ENCODE assay signal across 8 cellular contexts in genomic region chr16:55711959-55712876, GRCh38. TPM values are rescaled to one million over a fixed set of nuclear protein-coding genes. Genes with fewer than 3 reads are reported as not detected.
DNase-seq lines count a peak whose midpoint lies in the region; ATAC-seq and TF ChIP-seq lines count a peak whose summit lies in the region.

No MANE protein-coding gene starts in this region.

- DNase-seq in COR-L47 (lab: John Stamatoyannopoulos, UW) (peak; percentile 61), MG63 (peak; percentile 55), SW480 (ENCODE audit: low spot score) (peak; percentile 70), adipocyte (ENCODE audit: low read depth) (peak; percentile 80), right cardiac atrium (peak; percentile 65 to 88 (median 76)), skeletal muscle cell (ENCODE audit: low read depth) (peak; percentile 4)

- H3K4me1 ChIP-seq in adipocyte (ENCODE audit: control insufficient read depth, insufficient read depth, low read length), result no peaks in the 10 kb centered on the region
- no peaks in the 10 kb centered on the region for H3K4me1 ChIP-seq in right cardiac atrium (ENCODE audit: control insufficient read depth, insufficient read depth, low read length)

- H3K27ac ChIP-seq in right cardiac atrium (ENCODE audit: low read length), result no peak overlapping the region

- no peaks in the 10 kb centered on the region for H3K9me3 ChIP-seq in MG63
- no peaks in the 10 kb centered on the region for H3K9me3 ChIP-seq in adipocyte (ENCODE audit: control insufficient read depth, low read length)
- H3K9me3 ChIP-seq in right cardiac atrium (ENCODE audit: control insufficient read depth, low read length), result no peaks in the 10 kb centered on the region

- no peak overlapping the region for H3K4me3 ChIP-seq in MG63
- H3K4me3 ChIP-seq in adipocyte (ENCODE audit: low read length), result no peak overlapping the region
- no peak overlapping the region for H3K4me3 ChIP-seq in right cardiac atrium (ENCODE audit: low read length)
- no peak overlapping the region for H3K4me3 ChIP-seq in skeletal muscle cell (ENCODE audit: low read depth, low read length)

- TF ChIP-seq POLR2A in GM18505 (IDR thresholded peaks at IDR 0.05; ENCODE audit: borderline replicate concordance, extremely low read depth, insufficient read depth, insufficient read length), result no peak

- H3K9ac ChIP-seq in adipocyte (ENCODE audit: low read length), result no peak overlapping the region

- ATAC-seq in GM21381 (IDR thresholded peaks at IDR 0.05; ENCODE audit: unreplicated experiment) (peak; percentile 70), right cardiac atrium (peak; percentile 73 to 75), GM18505 (IDR thresholded peaks at IDR 0.05; ENCODE audit: unreplicated experiment) (no peak)

- H3K36me3 ChIP-seq in MG63 (no peaks in the 10 kb centered on the region), adipocyte (ENCODE audit: control insufficient read depth, insufficient read depth, low read length, severe bottlenecking) (no peaks in the 10 kb centered on the region)

- H3K27me3 ChIP-seq in MG63, result peaks cover 29% of the 10 kb centered on the region
- peaks cover 49% of the 10 kb centered on the region for H3K27me3 ChIP-seq in adipocyte (replicated peaks; ENCODE audit: control insufficient read depth, insufficient read depth, low read length)
- no peaks in the 10 kb centered on the region for H3K27me3 ChIP-seq in right cardiac atrium (ENCODE audit: control insufficient read depth, insufficient read depth)

- 21% methylated on average over 10 of the region's 10 CpGs for WGBS in right cardiac atrium

- intact Hi-C loops in right cardiac atrium (cut with DNase I), result loop anchor here (1.0 to 2.0 kb wide), 3 partner anchors 130 to 133 kb away; no protein-coding TSS in a partner anchor

RNA-seq across cellular contexts. Expression of gene SLC6A2, which starts 56.4 kb away (rescaled TPM):
- total RNA-seq in MG63 (2014; rRNA removed; shearing (Covaris generic); ENCODE audit: low replicate concordance), result not detected in 2 replicates
- total RNA-seq in right cardiac atrium, result not detected
- polyA plus RNA-seq in right cardiac atrium, result not detected

Comparison
In these comparisons a context has a peak if more than half of its experiments do, and no peak if none do; other contexts are left out.
1. DNase-seq: peak in every context shown above with its lines; median percentile 80 in adipocyte; 76 in right cardiac atrium; 70 in SW480; 61 in COR-L47; 55 in MG63; 4 in skeletal muscle cell.